11 cellular contexts compared by ENCODE assay signal in genomic region chr12:89453579-89453978, GRCh38.
DNase-seq lines count a peak whose midpoint lies in the region; ATAC-seq and TF ChIP-seq lines count a peak whose summit lies in the region.
"Had no signal": no experiment of that assay in that cellular context is flagged by ENCODE, and none has a peak within 500 bp of the region (broad histone marks: within the 10 kb centered on the region; RNA-seq: fewer than 3 reads in every experiment).

No MANE protein-coding gene starts in this region.

- no peak for TF ChIP-seq CTCF in fibroblast of mammary gland (conservative IDR thresholded peaks at IDR 0.05; ENCODE audit: control insufficient read depth, insufficient read depth, low read depth, low read length)

- no peaks in the 10 kb centered on the region for H3K9me3 ChIP-seq in muscle layer of duodenum (ENCODE audit: control insufficient read depth in 1 of 2, low read length in 2 of 2)

- peak overlapping the region; percentile 26 for H2AFZ ChIP-seq in ACC112 (ENCODE audit: low read length, unreplicated experiment)

- H3K36me3 ChIP-seq in ACC112 (ENCODE audit: insufficient read depth, low read length) (no peaks in the 10 kb centered on the region), muscle layer of duodenum (ENCODE audit: control insufficient read depth in 1 of 2, insufficient read depth in 2 of 2, low read length in 2 of 2) (no peaks in the 10 kb centered on the region)

- DNase-seq in NOMO-1 treated with DMSO at 0.1 percent for 48 hours (lab: John Stamatoyannopoulos, UW; ENCODE audit: unreplicated experiment): peak; percentile 26
- peak; percentile 64 for DNase-seq in fibroblast of mammary gland (ENCODE audit: low read depth)
- no peak for DNase-seq in NCI-H345 (lab: John Stamatoyannopoulos, UW)
- no peak for DNase-seq in COLO829 (ENCODE audit: low spot score)
- DNase-seq: C1 segment of cervical spinal cord, Karpas-422, occipital lobe had no signal

- H3K4me1 ChIP-seq in ACC112 (ENCODE audit: control insufficient read depth, insufficient read depth, low read length, unreplicated experiment) (peaks cover 49% of the 10 kb centered on the region), muscle layer of duodenum (ENCODE audit: control insufficient read depth in 1 of 2, insufficient read depth in 2 of 2, low read length in 2 of 2) (peaks cover 9 to 17% of the 10 kb centered on the region in 2 donors)

- no peaks in the 10 kb centered on the region for H3K79me2 ChIP-seq in ACC112 (ENCODE audit: control insufficient read depth, insufficient read depth, low read length, unreplicated experiment)

- no peaks in the 10 kb centered on the region for H3K27me3 ChIP-seq in ACC112 (ENCODE audit: insufficient read depth, low read length)
- no peaks in the 10 kb centered on the region for H3K27me3 ChIP-seq in muscle layer of duodenum (ENCODE audit: low read depth, low read length)

- ATAC-seq in HG03565 (IDR thresholded peaks at IDR 0.05; ENCODE audit: unreplicated experiment): no peak
- ATAC-seq in GM19455 (IDR thresholded peaks at IDR 0.05; ENCODE audit: unreplicated experiment): no peak

- H3K27ac ChIP-seq in ACC112 (ENCODE audit: low read depth, low read length) (peak overlapping the region; percentile 88), muscle layer of duodenum (ENCODE audit: low read length) (peak overlapping the region; percentile 89)

- peak overlapping the region; percentile 19; the same call in 1 of the 2 replicates for H3K4me3 ChIP-seq in ACC112 (ENCODE audit: low read depth, low read length)
- no peak overlapping the region for H3K4me3 ChIP-seq in fibroblast of mammary gland (ENCODE audit: control insufficient read depth, low read depth, low read length)
- peak overlapping the region; percentile 8 to 12 for H3K4me3 ChIP-seq in muscle layer of duodenum (ENCODE audit: low read depth in 1 of 2, low read length in 2 of 2)

Comparison
In these comparisons a context has a peak if more than half of its experiments do, and no peak if none do; other contexts are left out.
1. DNase-seq: peak in NOMO-1 treated with DMSO at 0.1 percent for 48 hours (single experiment) and fibroblast of mammary gland (single experiment); none in NCI-H345 (single experiment) and COLO829 (single experiment).